In genomic region chr2:201403904-201404303, GRCh38 we compare ENCODE assay signal across 1 cellular context.
TF ChIP-seq lines count a peak whose summit lies in the region.

No MANE protein-coding gene starts in this region.

TF ChIP-seq in SK-N-SH, 30 proteins besides CTCF, POLR2A, EP300 and RAD21 (continued from another document):
- TF ChIP-seq USF2 (IDR thresholded peaks at IDR 0.05; ENCODE audit: borderline replicate concordance, low read depth, low read length) (no peak), POLR2AphosphoS5 (IDR thresholded peaks at IDR 0.05; ENCODE audit: low read depth, low read length) (peak; percentile 48; the same call in 1 of the 2 replicates)
